Comparison of ENCODE assay signal across 16 cellular contexts in genomic region chr5:39193553-39194465, GRCh38. TPM values are rescaled to one million over a fixed set of nuclear protein-coding genes. Genes with fewer than 3 reads are reported as not detected.
A peak's percentile ranks its signal among the peaks of the same experiment; 100 is the strongest.
DNase-seq lines count a peak whose midpoint lies in the region; ATAC-seq and TF ChIP-seq lines count a peak whose summit lies in the region.
"Had no signal": no experiment of that assay in that cellular context is flagged by ENCODE, and none has a peak within 500 bp of the region (broad histone marks: within the 10 kb centered on the region; RNA-seq: fewer than 3 reads in every experiment).

No MANE protein-coding gene starts in this region.

- TF ChIP-seq CTCF in mammary epithelial cell (conservative IDR thresholded peaks at IDR 0.05 in 1 of 2, IDR thresholded peaks at IDR 0.05 in 1 of 2; ENCODE audit: extremely low read depth in 1 of 2, insufficient read depth in 1 of 2, low read depth in 1 of 2, low read length in 2 of 2), result no peak
- no peak for TF ChIP-seq CTCF in breast epithelium (IDR thresholded peaks at IDR 0.05)
- no peak for TF ChIP-seq CTCF in Peyer's patch (IDR thresholded peaks at IDR 0.05)

- CTCF ChIA-PET in mammary epithelial cell (lab: Charles Lee; ENCODE audit: low non-redundant PET), result no interaction called here

- in situ Hi-C loops in mammary epithelial cell (cut with MboI; ENCODE audit: low sequenced_read_pairs in 2 of 2), result no loop called here

- no peak overlapping the region for H3K9ac ChIP-seq in mammary epithelial cell (ENCODE audit: insufficient read depth, low read length)
- H3K9ac ChIP-seq: neural progenitor cell had no signal

- DNase-seq in mammary epithelial cell, result no peak
- no peak for DNase-seq in breast epithelium (ENCODE audit: low spot score in 2 of 2)
- DNase-seq in Peyer's patch, result no peak
- DNase-seq in effector memory CD8-positive, alpha-beta T cell, result no peak
- no peak for DNase-seq in left cardiac atrium
- DNase-seq: cortex of kidney, NCI-H1694, substantia nigra had no signal

- H3K36me3 ChIP-seq in mammary epithelial cell (ENCODE audit: insufficient read depth, low read length), result no peaks in the 10 kb centered on the region
- H3K36me3 ChIP-seq in breast epithelium, result no peaks in the 10 kb centered on the region
- H3K36me3 ChIP-seq in Peyer's patch, result no peaks in the 10 kb centered on the region
- H3K36me3 ChIP-seq: HAP-1, neural progenitor cell had no signal

- 67% methylated on average over 6 of the region's 6 CpGs for WGBS in mammary epithelial cell (ENCODE audit: low coverage, missing lambda C conversion rate)

- no peaks in the 10 kb centered on the region for H3K27me3 Mint-ChIP-seq in effector memory CD8-positive, alpha-beta T cell

- no peak for ATAC-seq in effector memory CD8-positive, alpha-beta T cell (replicated peaks)
- ATAC-seq in GM21619 (IDR thresholded peaks at IDR 0.05; ENCODE audit: unreplicated experiment), result no peak
- ATAC-seq in left cardiac atrium, result no peak
- no peak for ATAC-seq in HG03432 (IDR thresholded peaks at IDR 0.05; ENCODE audit: unreplicated experiment)
- ATAC-seq: activated CD4-positive, CD25-positive, alpha-beta regulatory T cell treated with anti-CD3 and anti-CD28 coated beads, Interleukin-2, amount 50 U/mL, for 24 hours; Right ventricle myocardium inferior had no signal

- dilution Hi-C loops in mammary epithelial cell (cut with HindIII; ENCODE audit: low sequenced_read_pairs), result no loop called here

- H3K27ac Mint-ChIP-seq in effector memory CD8-positive, alpha-beta T cell, result peak overlapping the region; percentile 65 to 98
- H3K27ac Mint-ChIP-seq: neural progenitor cell had no signal

- BruUV-seq in mammary epithelial cell (replicated peaks; lab: Mats Ljungman, UMichigan), result no TSS peak

- H3K4me1 Mint-ChIP-seq in effector memory CD8-positive, alpha-beta T cell (ENCODE audit: low read depth in 2 of 2), result peaks cover 59 to 79% of the 10 kb centered on the region in 2 donors

- no peaks in the 10 kb centered on the region for H3K79me2 ChIP-seq in mammary epithelial cell (ENCODE audit: insufficient read depth, low read length)

- no peaks in the 10 kb centered on the region for H3K9me3 Mint-ChIP-seq in effector memory CD8-positive, alpha-beta T cell
- H3K9me3 Mint-ChIP-seq: neural progenitor cell had no signal

- TF ChIP-seq POLR2A in breast epithelium (IDR thresholded peaks at IDR 0.05) (no peak), Peyer's patch (IDR thresholded peaks at IDR 0.05) (no peak)

- H3K9me3 ChIP-seq in mammary epithelial cell (replicated peaks; ENCODE audit: insufficient read depth, low read length) (no peaks in the 10 kb centered on the region), breast epithelium (no peaks in the 10 kb centered on the region), Peyer's patch (no peaks in the 10 kb centered on the region)
- H3K9me3 ChIP-seq: HAP-1 had no signal

- H3K4me2 ChIP-seq in mammary epithelial cell (ENCODE audit: insufficient read depth, low read depth, low read length), result no peak overlapping the region
- H3K4me2 ChIP-seq: neural progenitor cell had no signal

- no peak overlapping the region for H2AFZ ChIP-seq in mammary epithelial cell (ENCODE audit: low read depth, low read length)
- H2AFZ ChIP-seq: neural progenitor cell had no signal

- H4K20me1 ChIP-seq in mammary epithelial cell (ENCODE audit: insufficient read depth, low read length), result no peaks in the 10 kb centered on the region

- H3K27me3 ChIP-seq in mammary epithelial cell (ENCODE audit: insufficient read depth, low read length) (no peaks in the 10 kb centered on the region), breast epithelium (no peaks in the 10 kb centered on the region), Peyer's patch (no peaks in the 10 kb centered on the region)
- H3K27me3 ChIP-seq: neural progenitor cell had no signal

- peaks cover 30% of the 10 kb centered on the region for H3K36me3 Mint-ChIP-seq in effector memory CD8-positive, alpha-beta T cell (ENCODE audit: insufficient read depth)
- H3K36me3 Mint-ChIP-seq: neural progenitor cell had no signal

- H3K4me3 ChIP-seq in mammary epithelial cell (replicated peaks in 1 of 3; ENCODE audit: insufficient read depth in 1 of 3, low read depth in 2 of 3, low read length in 3 of 3) (no peak overlapping the region), breast epithelium (no peak overlapping the region), Peyer's patch (no peak overlapping the region)
- H3K4me3 ChIP-seq: HAP-1, neural progenitor cell had no signal

- H3K4me1 ChIP-seq in mammary epithelial cell (ENCODE audit: insufficient read depth, low read length), result peaks cover 52% of the 10 kb centered on the region
- H3K4me1 ChIP-seq in breast epithelium, result no peaks in the 10 kb centered on the region
- H3K4me1 ChIP-seq in Peyer's patch, result peaks cover 0 to 5% (median 2%) of the 10 kb centered on the region in 4 donors
- H3K4me1 ChIP-seq: HAP-1, neural progenitor cell had no signal

- H3K27ac ChIP-seq in mammary epithelial cell (ENCODE audit: insufficient read depth, low read depth, low read length) (peak overlapping the region; percentile 96), breast epithelium (no peak overlapping the region), Peyer's patch (peak overlapping the region in 3 of 4 donors; percentile 12 to 59 (median 53))
- H3K27ac ChIP-seq: neural progenitor cell had no signal

- H3K4me3 Mint-ChIP-seq in effector memory CD8-positive, alpha-beta T cell, result peak overlapping the region; percentile 70 to 83
- H3K4me3 Mint-ChIP-seq: neural progenitor cell had no signal

- intact Hi-C loops in mammary epithelial cell (cut with micrococcal nuclease), result loop anchor here (10.0 kb wide), 1 partner anchor 119 kb away; the partner anchor contains the start of gene RICTOR
- intact Hi-C loops in breast epithelium (cut with DNase I; ENCODE audit: low total_unique reads), result loop anchor here (5.0 kb wide), 1 partner anchor 177 kb away; no protein-coding TSS in a partner anchor
- intact Hi-C loops in left cardiac atrium (cut with DNase I), result no loop called here

RNA-seq across cellular contexts. Expression of gene FYB1, which starts 25.6 kb away (rescaled TPM):
- total RNA-seq in mammary epithelial cell (1 to 10 TPM; 2.0 to 6.6 TPM), breast epithelium (10 to 100 TPM; 10.2 to 17.9 (median 11.4) TPM), Peyer's patch (100 to 1,000 TPM in 1 of 4 donors, 10 to 100 TPM in 3; 12.1 to 184 (median 17.6) TPM), left cardiac atrium (10 to 100 TPM in 1 of 2 donors, 1 to 10 TPM in 1; 5.0 to 13.4 TPM)
- 1.2 TPM for polyA plus RNA-seq in mammary epithelial cell
- 0.16 TPM for polyA minus RNA-seq in mammary epithelial cell
- total RNA-seq: HT-29, lung microvascular endothelial cell had no signal

Comparison
In these comparisons a context has a peak if more than half of its experiments do, and no peak if none do; other contexts are left out.
1. H3K27ac ChIP-seq: peak in mammary epithelial cell (single experiment) and Peyer's patch (3 of 4); none in breast epithelium (0 of 2).
2. intact Hi-C loops: an anchor here in mammary epithelial cell (10.0 kb wide) and breast epithelium (5.0 kb wide); none called in left cardiac atrium.